In the genomic region with DNA sequence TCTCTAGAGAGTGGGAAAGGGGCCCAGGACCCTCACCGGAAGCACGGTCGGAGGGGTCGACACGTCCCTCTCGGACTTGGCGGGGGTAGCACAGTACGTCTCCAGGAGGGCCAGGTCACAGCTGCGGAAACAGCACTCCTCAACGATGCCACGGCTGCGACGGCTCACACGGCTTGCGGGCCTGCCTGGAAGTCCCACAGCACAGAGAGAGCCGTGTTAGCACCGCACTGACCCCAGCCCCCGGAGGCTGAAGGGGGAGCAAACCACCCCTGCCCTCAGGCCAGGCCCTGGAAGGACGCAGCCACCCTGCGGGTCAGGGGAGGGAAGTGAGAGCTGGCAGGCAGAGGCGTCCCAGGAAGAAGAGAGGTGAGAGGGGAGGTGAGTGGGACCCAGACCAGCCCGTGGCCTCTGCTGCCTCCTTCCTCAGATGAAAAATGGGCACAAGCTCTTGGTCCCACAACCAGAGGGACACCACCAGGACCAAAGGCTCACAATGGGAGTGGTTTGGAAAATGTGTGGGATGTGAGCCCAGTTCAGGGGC, we compare ENCODE assay signal across 1 cellular context.
TF ChIP-seq lines count a peak whose summit lies in the region.

No MANE protein-coding gene starts in this region.

TF ChIP-seq in HepG2, 621 proteins besides CTCF, POLR2A, EP300 and RAD21 (continued from another document and continues in another):
- TF ChIP-seq ZIK1 (CRISPR knock-in tag; IDR thresholded peaks at IDR 0.05; ENCODE audit: borderline replicate concordance, low read depth) (no peak), ZC3H4 (CRISPR knock-in tag; IDR thresholded peaks at IDR 0.05; ENCODE audit: borderline replicate concordance) (peak; percentile 96), MXD4 (CRISPR knock-in tag; IDR thresholded peaks at IDR 0.05) (0 out of 2 replicates have a peak, but pooled peaks have one; percentile 14), ZNF350 (CRISPR knock-in tag; IDR thresholded peaks at IDR 0.05; ENCODE audit: borderline replicate concordance, low read depth) (0 out of 2 replicates have a peak, but pooled peaks have one; percentile 33), SMAD3 (CRISPR knock-in tag; IDR thresholded peaks at IDR 0.05) (peak; percentile 56; the same call in 1 of the 2 replicates), CHCHD3 (CRISPR knock-in tag; IDR thresholded peaks at IDR 0.05) (0 out of 2 replicates have a peak, but pooled peaks have one; percentile 65), FOXC1 (CRISPR knock-in tag; IDR thresholded peaks at IDR 0.05; ENCODE audit: borderline replicate concordance) (peak; percentile 51; the same call in 1 of the 2 replicates), ZBTB38 (CRISPR knock-in tag; IDR thresholded peaks at IDR 0.05) (peak; percentile 58; the same call in 1 of the 2 replicates), ZSCAN21 (CRISPR knock-in tag; IDR thresholded peaks at IDR 0.05; ENCODE audit: borderline replicate concordance) (peak; percentile 48; the same call in 1 of the 2 replicates), ZNF615 (CRISPR knock-in tag; IDR thresholded peaks at IDR 0.05; ENCODE audit: borderline replicate concordance) (no peak), ZNF816 (CRISPR knock-in tag; IDR thresholded peaks at IDR 0.05; ENCODE audit: borderline replicate concordance) (peak; percentile 78; the same call in 1 of the 2 replicates), RBFOX2 (IDR thresholded peaks at IDR 0.05; ENCODE audit: low read depth, low read length) (peak; percentile 88), AKAP8 (CRISPR knock-in tag; IDR thresholded peaks at IDR 0.05) (peak; percentile 98), PCBP1 (IDR thresholded peaks at IDR 0.05; ENCODE audit: borderline replicate concordance, low read depth, low read length) (0 out of 2 replicates have a peak, but pooled peaks have one; percentile 34)
- TF ChIP-seq, protein P1, sequence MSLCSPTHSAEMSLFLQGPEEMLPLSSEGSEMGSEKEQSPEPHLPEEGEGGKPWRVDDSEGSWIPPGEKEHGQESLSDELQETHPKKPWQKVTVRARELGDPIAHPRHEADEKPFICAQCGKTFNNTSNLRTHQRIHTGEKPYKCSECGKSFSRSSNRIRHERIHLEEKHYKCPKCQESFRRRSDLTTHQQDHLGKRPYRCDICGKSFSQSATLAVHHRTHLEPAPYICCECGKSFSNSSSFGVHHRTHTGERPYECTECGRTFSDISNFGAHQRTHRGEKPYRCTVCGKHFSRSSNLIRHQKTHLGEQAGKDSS (CRISPR knock-in tag; IDR thresholded peaks at IDR 0.05; ENCODE audit: borderline replicate concordance, low read depth), result peak; percentile 4; the same call in 1 of the 2 replicates
- TF ChIP-seq, protein P2, sequence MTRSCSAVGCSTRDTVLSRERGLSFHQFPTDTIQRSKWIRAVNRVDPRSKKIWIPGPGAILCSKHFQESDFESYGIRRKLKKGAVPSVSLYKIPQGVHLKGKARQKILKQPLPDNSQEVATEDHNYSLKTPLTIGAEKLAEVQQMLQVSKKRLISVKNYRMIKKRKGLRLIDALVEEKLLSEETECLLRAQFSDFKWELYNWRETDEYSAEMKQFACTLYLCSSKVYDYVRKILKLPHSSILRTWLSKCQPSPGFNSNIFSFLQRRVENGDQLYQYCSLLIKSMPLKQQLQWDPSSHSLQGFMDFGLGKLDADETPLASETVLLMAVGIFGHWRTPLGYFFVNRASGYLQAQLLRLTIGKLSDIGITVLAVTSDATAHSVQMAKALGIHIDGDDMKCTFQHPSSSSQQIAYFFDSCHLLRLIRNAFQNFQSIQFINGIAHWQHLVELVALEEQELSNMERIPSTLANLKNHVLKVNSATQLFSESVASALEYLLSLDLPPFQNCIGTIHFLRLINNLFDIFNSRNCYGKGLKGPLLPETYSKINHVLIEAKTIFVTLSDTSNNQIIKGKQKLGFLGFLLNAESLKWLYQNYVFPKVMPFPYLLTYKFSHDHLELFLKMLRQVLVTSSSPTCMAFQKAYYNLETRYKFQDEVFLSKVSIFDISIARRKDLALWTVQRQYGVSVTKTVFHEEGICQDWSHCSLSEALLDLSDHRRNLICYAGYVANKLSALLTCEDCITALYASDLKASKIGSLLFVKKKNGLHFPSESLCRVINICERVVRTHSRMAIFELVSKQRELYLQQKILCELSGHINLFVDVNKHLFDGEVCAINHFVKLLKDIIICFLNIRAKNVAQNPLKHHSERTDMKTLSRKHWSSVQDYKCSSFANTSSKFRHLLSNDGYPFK (CRISPR knock-in tag; IDR thresholded peaks at IDR 0.05; ENCODE audit: borderline replicate concordance), result peak; percentile 8; the same call in 1 of the 2 replicates
- TF ChIP-seq, protein P3, sequence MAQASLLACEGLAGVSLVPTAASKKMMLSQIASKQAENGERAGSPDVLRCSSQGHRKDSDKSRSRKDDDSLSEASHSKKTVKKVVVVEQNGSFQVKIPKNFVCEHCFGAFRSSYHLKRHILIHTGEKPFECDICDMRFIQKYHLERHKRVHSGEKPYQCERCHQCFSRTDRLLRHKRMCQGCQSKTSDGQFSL (CRISPR knock-in tag; IDR thresholded peaks at IDR 0.05), result peak; percentile 34; the same call in 1 of the 2 replicates
- TF ChIP-seq, protein P4, sequence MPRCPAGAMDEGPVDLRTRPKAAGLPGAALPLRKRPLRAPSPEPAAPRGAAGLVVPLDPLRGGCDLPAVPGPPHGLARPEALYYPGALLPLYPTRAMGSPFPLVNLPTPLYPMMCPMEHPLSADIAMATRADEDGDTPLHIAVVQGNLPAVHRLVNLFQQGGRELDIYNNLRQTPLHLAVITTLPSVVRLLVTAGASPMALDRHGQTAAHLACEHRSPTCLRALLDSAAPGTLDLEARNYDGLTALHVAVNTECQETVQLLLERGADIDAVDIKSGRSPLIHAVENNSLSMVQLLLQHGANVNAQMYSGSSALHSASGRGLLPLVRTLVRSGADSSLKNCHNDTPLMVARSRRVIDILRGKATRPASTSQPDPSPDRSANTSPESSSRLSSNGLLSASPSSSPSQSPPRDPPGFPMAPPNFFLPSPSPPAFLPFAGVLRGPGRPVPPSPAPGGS (CRISPR knock-in tag; IDR thresholded peaks at IDR 0.05), result 0 out of 2 replicates have a peak, but pooled peaks have one; percentile 52
- TF ChIP-seq, protein P5, sequence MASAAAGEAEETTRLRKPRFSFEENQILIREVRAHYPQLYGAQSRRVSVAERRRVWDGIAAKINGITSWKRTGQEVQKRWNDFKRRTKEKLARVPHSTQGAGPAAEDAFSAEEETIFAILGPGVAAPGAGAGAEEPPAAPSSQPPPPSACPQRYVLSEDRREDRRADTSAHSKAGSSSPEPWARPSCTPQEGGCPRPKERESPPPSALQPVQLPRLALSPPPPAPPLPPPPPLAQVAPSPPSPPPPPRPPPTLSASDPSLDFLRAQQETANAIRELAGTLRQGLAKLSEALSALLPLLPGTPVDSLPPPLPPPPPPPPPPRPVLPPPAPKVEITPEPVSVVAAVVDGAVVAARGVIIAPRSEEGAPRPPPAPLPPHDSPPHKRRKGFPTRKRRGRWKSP (CRISPR knock-in tag; IDR thresholded peaks at IDR 0.05), result 0 out of 2 replicates have a peak, but pooled peaks have one; percentile 20
- TF ChIP-seq, protein P6, sequence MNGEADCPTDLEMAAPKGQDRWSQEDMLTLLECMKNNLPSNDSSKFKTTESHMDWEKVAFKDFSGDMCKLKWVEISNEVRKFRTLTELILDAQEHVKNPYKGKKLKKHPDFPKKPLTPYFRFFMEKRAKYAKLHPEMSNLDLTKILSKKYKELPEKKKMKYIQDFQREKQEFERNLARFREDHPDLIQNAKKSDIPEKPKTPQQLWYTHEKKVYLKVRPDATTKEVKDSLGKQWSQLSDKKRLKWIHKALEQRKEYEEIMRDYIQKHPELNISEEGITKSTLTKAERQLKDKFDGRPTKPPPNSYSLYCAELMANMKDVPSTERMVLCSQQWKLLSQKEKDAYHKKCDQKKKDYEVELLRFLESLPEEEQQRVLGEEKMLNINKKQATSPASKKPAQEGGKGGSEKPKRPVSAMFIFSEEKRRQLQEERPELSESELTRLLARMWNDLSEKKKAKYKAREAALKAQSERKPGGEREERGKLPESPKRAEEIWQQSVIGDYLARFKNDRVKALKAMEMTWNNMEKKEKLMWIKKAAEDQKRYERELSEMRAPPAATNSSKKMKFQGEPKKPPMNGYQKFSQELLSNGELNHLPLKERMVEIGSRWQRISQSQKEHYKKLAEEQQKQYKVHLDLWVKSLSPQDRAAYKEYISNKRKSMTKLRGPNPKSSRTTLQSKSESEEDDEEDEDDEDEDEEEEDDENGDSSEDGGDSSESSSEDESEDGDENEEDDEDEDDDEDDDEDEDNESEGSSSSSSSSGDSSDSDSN (CRISPR knock-in tag; IDR thresholded peaks at IDR 0.05), result 0 out of 2 replicates have a peak, but pooled peaks have one; percentile 11
- TF ChIP-seq, protein P7, sequence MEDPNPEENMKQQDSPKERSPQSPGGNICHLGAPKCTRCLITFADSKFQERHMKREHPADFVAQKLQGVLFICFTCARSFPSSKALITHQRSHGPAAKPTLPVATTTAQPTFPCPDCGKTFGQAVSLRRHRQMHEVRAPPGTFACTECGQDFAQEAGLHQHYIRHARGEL (CRISPR knock-in tag; IDR thresholded peaks at IDR 0.05), result no peak
- TF ChIP-seq, protein P8, sequence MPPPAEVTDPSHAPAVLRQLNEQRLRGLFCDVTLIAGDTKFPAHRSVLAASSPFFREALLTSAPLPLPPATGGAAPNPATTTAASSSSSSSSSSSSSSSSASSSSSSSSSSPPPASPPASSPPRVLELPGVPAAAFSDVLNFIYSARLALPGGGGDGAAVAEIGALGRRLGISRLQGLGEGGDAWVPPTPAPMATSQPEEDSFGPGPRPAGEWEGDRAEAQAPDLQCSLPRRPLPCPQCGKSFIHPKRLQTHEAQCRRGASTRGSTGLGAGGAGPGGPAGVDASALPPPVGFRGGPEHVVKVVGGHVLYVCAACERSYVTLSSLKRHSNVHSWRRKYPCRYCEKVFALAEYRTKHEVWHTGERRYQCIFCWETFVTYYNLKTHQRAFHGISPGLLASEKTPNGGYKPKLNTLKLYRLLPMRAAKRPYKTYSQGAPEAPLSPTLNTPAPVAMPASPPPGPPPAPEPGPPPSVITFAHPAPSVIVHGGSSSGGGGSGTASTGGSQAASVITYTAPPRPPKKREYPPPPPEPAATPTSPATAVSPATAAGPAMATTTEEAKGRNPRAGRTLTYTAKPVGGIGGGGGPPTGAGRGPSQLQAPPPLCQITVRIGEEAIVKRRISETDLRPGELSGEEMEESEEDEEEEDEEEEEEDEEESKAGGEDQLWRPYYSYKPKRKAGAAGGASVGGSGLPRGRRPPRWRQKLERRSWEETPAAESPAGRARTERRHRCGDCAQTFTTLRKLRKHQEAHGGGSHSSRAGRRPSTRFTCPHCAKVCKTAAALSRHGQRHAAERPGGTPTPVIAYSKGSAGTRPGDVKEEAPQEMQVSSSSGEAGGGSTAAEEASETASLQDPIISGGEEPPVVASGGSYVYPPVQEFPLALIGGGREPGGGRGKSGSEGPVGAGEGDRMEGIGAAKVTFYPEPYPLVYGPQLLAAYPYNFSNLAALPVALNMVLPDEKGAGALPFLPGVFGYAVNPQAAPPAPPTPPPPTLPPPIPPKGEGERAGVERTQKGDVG (CRISPR knock-in tag; IDR thresholded peaks at IDR 0.05; ENCODE audit: borderline replicate concordance), result peak; percentile 78; the same call in 1 of the 2 replicates
- TF ChIP-seq, protein P9, sequence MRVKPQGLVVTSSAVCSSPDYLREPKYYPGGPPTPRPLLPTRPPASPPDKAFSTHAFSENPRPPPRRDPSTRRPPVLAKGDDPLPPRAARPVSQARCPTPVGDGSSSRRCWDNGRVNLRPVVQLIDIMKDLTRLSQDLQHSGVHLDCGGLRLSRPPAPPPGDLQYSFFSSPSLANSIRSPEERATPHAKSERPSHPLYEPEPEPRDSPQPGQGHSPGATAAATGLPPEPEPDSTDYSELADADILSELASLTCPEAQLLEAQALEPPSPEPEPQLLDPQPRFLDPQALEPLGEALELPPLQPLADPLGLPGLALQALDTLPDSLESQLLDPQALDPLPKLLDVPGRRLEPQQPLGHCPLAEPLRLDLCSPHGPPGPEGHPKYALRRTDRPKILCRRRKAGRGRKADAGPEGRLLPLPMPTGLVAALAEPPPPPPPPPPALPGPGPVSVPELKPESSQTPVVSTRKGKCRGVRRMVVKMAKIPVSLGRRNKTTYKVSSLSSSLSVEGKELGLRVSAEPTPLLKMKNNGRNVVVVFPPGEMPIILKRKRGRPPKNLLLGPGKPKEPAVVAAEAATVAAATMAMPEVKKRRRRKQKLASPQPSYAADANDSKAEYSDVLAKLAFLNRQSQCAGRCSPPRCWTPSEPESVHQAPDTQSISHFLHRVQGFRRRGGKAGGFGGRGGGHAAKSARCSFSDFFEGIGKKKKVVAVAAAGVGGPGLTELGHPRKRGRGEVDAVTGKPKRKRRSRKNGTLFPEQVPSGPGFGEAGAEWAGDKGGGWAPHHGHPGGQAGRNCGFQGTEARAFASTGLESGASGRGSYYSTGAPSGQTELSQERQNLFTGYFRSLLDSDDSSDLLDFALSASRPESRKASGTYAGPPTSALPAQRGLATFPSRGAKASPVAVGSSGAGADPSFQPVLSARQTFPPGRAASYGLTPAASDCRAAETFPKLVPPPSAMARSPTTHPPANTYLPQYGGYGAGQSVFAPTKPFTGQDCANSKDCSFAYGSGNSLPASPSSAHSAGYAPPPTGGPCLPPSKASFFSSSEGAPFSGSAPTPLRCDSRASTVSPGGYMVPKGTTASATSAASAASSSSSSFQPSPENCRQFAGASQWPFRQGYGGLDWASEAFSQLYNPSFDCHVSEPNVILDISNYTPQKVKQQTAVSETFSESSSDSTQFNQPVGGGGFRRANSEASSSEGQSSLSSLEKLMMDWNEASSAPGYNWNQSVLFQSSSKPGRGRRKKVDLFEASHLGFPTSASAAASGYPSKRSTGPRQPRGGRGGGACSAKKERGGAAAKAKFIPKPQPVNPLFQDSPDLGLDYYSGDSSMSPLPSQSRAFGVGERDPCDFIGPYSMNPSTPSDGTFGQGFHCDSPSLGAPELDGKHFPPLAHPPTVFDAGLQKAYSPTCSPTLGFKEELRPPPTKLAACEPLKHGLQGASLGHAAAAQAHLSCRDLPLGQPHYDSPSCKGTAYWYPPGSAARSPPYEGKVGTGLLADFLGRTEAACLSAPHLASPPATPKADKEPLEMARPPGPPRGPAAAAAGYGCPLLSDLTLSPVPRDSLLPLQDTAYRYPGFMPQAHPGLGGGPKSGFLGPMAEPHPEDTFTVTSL (CRISPR knock-in tag; IDR thresholded peaks at IDR 0.05; ENCODE audit: borderline replicate concordance), result 0 out of 2 replicates have a peak, but pooled peaks have one; percentile 34
